In genomic region chr17:38967290-38967738, GRCh38 we compare ENCODE assay signal across 8 cellular contexts. TPM values are rescaled to one million over a fixed set of nuclear protein-coding genes. Genes with fewer than 3 reads are reported as not detected.
DNase-seq lines count a peak whose midpoint lies in the region; ATAC-seq, FAIRE-seq and TF ChIP-seq lines count a peak whose summit lies in the region.

Gene FBXO47 (minus strand): TSS chr17:38967403. CDS start chr17:38963025, 4,378 bp downstream.

- peak; percentile 85 for ATAC-seq in IMR-90 (ENCODE audit: low read depth)
- ATAC-seq in HepG2: no peak; the same call in 2 of the 3 replicates
- ATAC-seq in GM18517 (IDR thresholded peaks at IDR 0.05; ENCODE audit: unreplicated experiment): no peak

- peak within 1 kb of the TSS; percentile 26 for H3K56ac ChIP-seq in IMR-90 (ENCODE audit: extremely low read depth, insufficient read depth, low read length)

- H2BK120ac ChIP-seq in IMR-90 (ENCODE audit: low read depth, low read length): peak within 1 kb of the TSS; percentile 56; the same call in 1 of the 2 replicates

- POLR2A ChIA-PET in IMR-90 (lab: Charles Lee; ENCODE audit: unreplicated experiment) (no interaction called here), HepG2 (lab: Yijun Ruan, JAX) (no interaction called here)

- dilution Hi-C loops in IMR-90 (cut with HindIII; ENCODE audit: low sequenced_read_pairs, unreplicated experiment): no loop called here

- peak within 1 kb of the TSS; percentile 58 for H3K4ac ChIP-seq in IMR-90 (ENCODE audit: low read depth, low read length)

- TF ChIP-seq CTCF in AG09309 (IDR thresholded peaks at IDR 0.05; ENCODE audit: control insufficient read depth, insufficient read depth, low read depth, low read length, missing control alignments) (no peak), IMR-90 (conservative IDR thresholded peaks at IDR 0.05; ENCODE audit: low read depth, low read length) (no peak), HepG2 (CRISPR knock-in tag; IDR thresholded peaks at IDR 0.05) (no peak)

- TF ChIP-seq EP300 in HepG2 (IDR thresholded peaks at IDR 0.05; ENCODE audit: low read depth in 2 of 2, low read length in 2 of 2) (no peak), HepG2 (CRISPR knock-in tag; IDR thresholded peaks at IDR 0.05; ENCODE audit: borderline replicate concordance) (no peak)

- no peak within 1 kb of the TSS for H2AK9ac ChIP-seq in IMR-90 (replicated peaks; ENCODE audit: low read depth, low read length, poor library complexity)

- peak within 1 kb of the TSS; percentile 65 for H4K91ac ChIP-seq in IMR-90 (ENCODE audit: insufficient read depth, low read depth, low read length)

- no peak within 1 kb of the TSS for H2BK20ac ChIP-seq in IMR-90 (ENCODE audit: low read depth, low read length)

- peak within 1 kb of the TSS; percentile 37; the same call in 1 of the 2 replicates for H3K14ac ChIP-seq in IMR-90 (replicated peaks; ENCODE audit: low read depth, low read length)

- H3K4me3 ChIP-seq in AG09309 (ENCODE audit: control insufficient read depth, low read depth, low read length) (peak within 1 kb of the TSS; percentile 9), IMR-90 (ENCODE audit: insufficient read depth, low read depth, low read length) (no peak within 1 kb of the TSS; the same call in 1 of the 2 replicates), HepG2 (replicated peaks in 1 of 3; ENCODE audit: insufficient read depth in 1 of 3, low read depth in 2 of 3, low read length in 3 of 3) (no peak within 1 kb of the TSS)

- FAIRE-seq in HepG2 (lab: Jason Lieb, UNC): no peak

- CTCF ChIA-PET in IMR-90 (lab: Yijun Ruan, JAX) (no interaction called here), HepG2 (lab: Yijun Ruan, JAX; ENCODE audit: low intra/inter-chr PET ratio, low total read pairs) (no interaction called here)

- no peak within 1 kb of the TSS for H3K9ac ChIP-seq in IMR-90 (ENCODE audit: low read depth, low read length)
- no peak within 1 kb of the TSS for H3K9ac ChIP-seq in HepG2 (ENCODE audit: insufficient read depth, low read depth, low read length)

- H3K27me3 ChIP-seq in IMR-90 (ENCODE audit: control insufficient read depth, insufficient read depth, low read length) (no peaks in the 10 kb centered on the region), HepG2 (ENCODE audit: control insufficient read depth in 1 of 2, insufficient read depth in 2 of 2, low read length in 2 of 2) (0 out of 5 replicates have a peak, but pooled peaks cover 0 to 6% of the 10 kb centered on the region in 2 experiments)

- intact Hi-C loops in IMR-90 (cut with micrococcal nuclease): no loop called here
- intact Hi-C loops in HepG2 (cut with micrococcal nuclease; ENCODE audit: unreplicated experiment): no loop called here

- H2BK5ac ChIP-seq in IMR-90 (ENCODE audit: low read depth, low read length, poor library complexity, severe bottlenecking): no peak within 1 kb of the TSS

- H3K23ac ChIP-seq in IMR-90 (ENCODE audit: low read depth, low read length): no peak within 1 kb of the TSS

- no peak within 1 kb of the TSS; the same call in 1 of the 2 replicates for H3K18ac ChIP-seq in IMR-90 (ENCODE audit: low read depth, low read length)

- H3K4me2 ChIP-seq in IMR-90 (ENCODE audit: low read depth, low read length): peak within 1 kb of the TSS; percentile 61; the same call in 1 of the 2 replicates
- no peak within 1 kb of the TSS for H3K4me2 ChIP-seq in HepG2 (ENCODE audit: low read depth, low read length)

- H4K5ac ChIP-seq in IMR-90 (ENCODE audit: low read depth, low read length): peak within 1 kb of the TSS; percentile 89

- H3K79me2 ChIP-seq in HepG2 (ENCODE audit: insufficient read depth, low read length): no peaks in the 10 kb centered on the region

- H3K4me1 ChIP-seq in IMR-90 (ENCODE audit: control insufficient read depth, insufficient read depth, low read length): no peaks in the 10 kb centered on the region; the same call in 1 of the 2 replicates
- H3K4me1 ChIP-seq in HepG2 (ENCODE audit: insufficient read depth, low read length): no peaks in the 10 kb centered on the region

- no peaks in the 10 kb centered on the region for H3K9me1 ChIP-seq in IMR-90 (ENCODE audit: insufficient read depth, low read length)

- H4K20me1 ChIP-seq in IMR-90 (ENCODE audit: insufficient read depth, low read length): no peaks in the 10 kb centered on the region
- H4K20me1 ChIP-seq in HepG2 (ENCODE audit: insufficient read depth, low read length): no peaks in the 10 kb centered on the region

- no peaks in the 10 kb centered on the region for H3K36me3 ChIP-seq in IMR-90 (ENCODE audit: control insufficient read depth, insufficient read depth, low read length)
- no peaks in the 10 kb centered on the region for H3K36me3 ChIP-seq in HepG2 (replicated peaks in 1 of 2; ENCODE audit: control insufficient read depth in 1 of 2, insufficient read depth in 2 of 2, low read length in 2 of 2)

- no peak for TF ChIP-seq RAD21 in IMR-90 (IDR thresholded peaks at IDR 0.05; ENCODE audit: low read length)
- no peak for TF ChIP-seq RAD21 in HepG2 (CRISPR knock-in tag; IDR thresholded peaks at IDR 0.05)

- TF ChIP-seq POLR2A in IMR-90 (IDR thresholded peaks at IDR 0.05; ENCODE audit: low read depth, low read length) (no peak), HepG2 (IDR thresholded peaks at IDR 0.05; ENCODE audit: insufficient read depth in 1 of 2, low read depth in 2 of 2, low read length in 2 of 2) (no peak)

- no peaks in the 10 kb centered on the region for H3K9me3 ChIP-seq in IMR-90 (ENCODE audit: control insufficient read depth, insufficient read depth, low read length)
- H3K9me3 ChIP-seq in HepG2 (ENCODE audit: low read length): no peaks in the 10 kb centered on the region

- H3K27ac ChIP-seq in IMR-90 (ENCODE audit: insufficient read depth, low read length) (no peak within 1 kb of the TSS), HepG2 (ENCODE audit: extremely low read length, insufficient read depth, low read length) (no peak within 1 kb of the TSS)

- DNase-seq in AG09309 (ENCODE audit: low read depth) (peak; percentile 28), IMR-90 (peak; percentile 38), ecto neural progenitor cell (ENCODE audit: low spot score) (peak; percentile 92), HepG2 (ENCODE audit: low spot score) (peak; percentile 21), HuH-7 (ENCODE audit: low spot score) (no peak)
- peak; percentile 88 for DNase-seq in activated CD8-positive, alpha-beta memory T cell treated with anti-CD3 and anti-CD28 coated beads for 24 hours
- DNase-seq in stimulated activated CD4-positive, alpha-beta T cell treated with anti-CD3 and anti-CD28 coated beads, Interleukin-1b, Interleukin-23, amount 100 ng/mL, for 48 hours: peak; percentile 89

- peak within 1 kb of the TSS; percentile 43; the same call in 1 of the 2 replicates for H2AK5ac ChIP-seq in IMR-90 (ENCODE audit: low read depth, low read length)

- no peaks in the 10 kb centered on the region for H3K79me1 ChIP-seq in IMR-90 (ENCODE audit: low read depth in 1 of 2, low read length in 2 of 2)

- in situ Hi-C loops in IMR-90 (cut with MboI; ENCODE audit: low sequenced_read_pairs) (no loop called here), HepG2 (cut with HindIII; ENCODE audit: extremely low pct_ligation_motif_present, low pct_unique_long_range_greater_than_20kb) (no loop called here)

- peak within 1 kb of the TSS; percentile 70 to 91 for H4K8ac ChIP-seq in IMR-90 (ENCODE audit: low read depth in 2 of 2, low read length in 2 of 2)

- H2AFZ ChIP-seq in IMR-90 (replicated peaks; ENCODE audit: low read length, poor library complexity) (peak within 1 kb of the TSS; percentile 86), HepG2 (ENCODE audit: low read length) (no peak within 1 kb of the TSS)

- BruUV-seq in IMR-90 (replicated peaks; lab: Mats Ljungman, UMichigan): no TSS peak
- no TSS peak for BruUV-seq in HepG2 (replicated peaks; lab: Mats Ljungman, UMichigan)

- H2BK15ac ChIP-seq in IMR-90 (ENCODE audit: low read depth, low read length): peak within 1 kb of the TSS; percentile 70; the same call in 1 of the 3 replicates

- WGBS in IMR-90 (ENCODE audit: extremely low coverage in 2 of 2, insufficient read length in 1 of 2), 2 experiments: no CpG with 5 or more reads among the region's 21 CpGs
- WGBS in HepG2 (ENCODE audit: low lambda C conversion rate): 50% methylated on average over 21 of the region's 21 CpGs

TF ChIP-seq in IMR-90, 13 proteins besides CTCF, POLR2A, EP300 and RAD21 (continues in another document):
- no peak for TF ChIP-seq BHLHE40 (IDR thresholded peaks at IDR 0.05; ENCODE audit: low read depth, low read length)

RNA-seq across cellular contexts. Expression of gene FBXO47, which starts in this region (rescaled TPM):
- under 0.01 TPM in 1 of 2 replicates, not detected in the other for total RNA-seq in IMR-90 (2012; rRNA removed)
- polyA plus RNA-seq in IMR-90 (2012; rRNA removed): not detected in 2 replicates
- not detected in 2 replicates for polyA plus RNA-seq in IMR-90 (2012; cell fraction: cytosol; rRNA removed)
- not detected in 2 replicates for polyA plus RNA-seq in IMR-90 (2012; cell fraction: nucleus; rRNA removed; ENCODE audit: low replicate concordance)
- total RNA-seq in HepG2 (2016; rRNA removed; fragmentation: Illumina TruSeq; extraction: Trizol): not detected in 2 replicates
- total RNA-seq in HepG2 (2016; cell fraction: cytosol; rRNA removed; fragmentation: Illumina TruSeq; extraction: Trizol; ENCODE audit: low read depth): not detected in 2 replicates
- total RNA-seq in HepG2 (2016; cell fraction: insoluble cytoplasmic fraction; rRNA removed; fragmentation: Illumina TruSeq; extraction: Trizol): not detected in 2 replicates
- not detected in 2 replicates for total RNA-seq in HepG2 (2016; cell fraction: membrane; rRNA removed; fragmentation: Illumina TruSeq; extraction: Trizol)
- total RNA-seq in HepG2 (2016; cell fraction: nucleus; rRNA removed; fragmentation: Illumina TruSeq; extraction: Trizol): not detected in 2 replicates
- polyA plus RNA-seq in HepG2 (2011; rRNA removed): not detected in 2 replicates
- polyA plus RNA-seq in HepG2 (2011; cell fraction: cytosol; rRNA removed): not detected in 2 replicates
- polyA plus RNA-seq in HepG2 (2011; cell fraction: nucleus; rRNA removed): not detected in 2 replicates
- polyA plus RNA-seq in HepG2 (2012): not detected in 2 replicates
- polyA plus RNA-seq in HepG2 (2016; cell fraction: cytosol; fragmentation: Illumina TruSeq; extraction: Trizol; ENCODE audit: low read depth): not detected in 2 replicates
- polyA plus RNA-seq in HepG2 (2016; cell fraction: insoluble cytoplasmic fraction; fragmentation: Illumina TruSeq; extraction: Trizol; ENCODE audit: low read depth): not detected in 2 replicates
- not detected in 2 replicates for polyA plus RNA-seq in HepG2 (2016; cell fraction: membrane; fragmentation: Illumina TruSeq; extraction: Trizol; ENCODE audit: low read depth)
- polyA plus RNA-seq in HepG2 (2016; cell fraction: nucleus; fragmentation: Illumina TruSeq; extraction: Trizol; ENCODE audit: insufficient read depth, low read depth): not detected in 2 replicates
- polyA minus RNA-seq in HepG2 (2011; rRNA and poly(A)+ RNA removed; ENCODE audit: low replicate concordance): not detected in 2 replicates
- polyA minus RNA-seq in HepG2 (2011; cell fraction: cytosol; rRNA and poly(A)+ RNA removed): not detected in 2 replicates
- not detected in 2 replicates for polyA minus RNA-seq in HepG2 (2011; cell fraction: nucleus; rRNA and poly(A)+ RNA removed)

Comparison
In these comparisons a context has a peak if more than half of its experiments do, and no peak if none do; other contexts are left out.
1. Peak in DNase-seq, ATAC-seq and H3K4me2 ChIP-seq in IMR-90; RNA of the gene not detected or under 1 TPM.
2. Peak in DNase-seq in HepG2; RNA of the gene not detected or under 1 TPM.